Comparison of ENCODE assay signal across 26 cellular contexts in genomic region chr22:27136596-27136995, GRCh38.
"Had no signal": no experiment of that assay in that cellular context is flagged by ENCODE, and none has a peak within 500 bp of the region (broad histone marks: within the 10 kb centered on the region; RNA-seq: fewer than 3 reads in every experiment).

No MANE protein-coding gene starts in this region.

- H3K4me1 ChIP-seq: gastrocnemius medialis, parathyroid adenoma, right lobe of liver had no signal

- H3K4me3 Mint-ChIP-seq: endodermal cell; naive thymus-derived CD4-positive, alpha-beta T cell; nephron progenitor cell; stimulated activated naive B cell treated with anti-CD40 and anti-IgM and Interleukin-4, amounts not matched to agents 10 μg/mL and 1 μg/mL and 100 μg/mL, for 72 hours; stimulated activated naive CD8-positive, alpha-beta T cell treated with anti-CD3 and anti-CD28 coated beads, Interleukin-15, Interleukin-2, amounts not matched to agents 100 ng/mL and 50 ng/mL, for 24 hours had no signal

- H3K4me1 Mint-ChIP-seq: endodermal cell had no signal

- H3K27me3 ChIP-seq: right lobe of liver, tibial nerve, upper lobe of left lung had no signal

- H2AFZ ChIP-seq: parathyroid adenoma had no signal

- H3K4me3 ChIP-seq: gastrocnemius medialis, left lung, right lobe of liver, thoracic aorta, tibial nerve, upper lobe of left lung had no signal

- H3K27ac Mint-ChIP-seq: endodermal cell; naive thymus-derived CD4-positive, alpha-beta T cell; nephron progenitor cell; progenitor cell of endocrine pancreas; stimulated activated naive B cell treated with anti-CD40 and anti-IgM and Interleukin-4, amounts not matched to agents 10 μg/mL and 1 μg/mL and 100 μg/mL, for 72 hours; stimulated activated naive CD8-positive, alpha-beta T cell treated with anti-CD3 and anti-CD28 coated beads, Interleukin-15, Interleukin-2, amounts not matched to agents 100 ng/mL and 50 ng/mL, for 24 hours had no signal

- H3K9ac ChIP-seq: parathyroid adenoma had no signal

- H3K9me3 Mint-ChIP-seq: endodermal cell; stimulated activated naive CD8-positive, alpha-beta T cell treated with anti-CD3 and anti-CD28 coated beads, Interleukin-15, Interleukin-2, amounts not matched to agents 100 ng/mL and 50 ng/mL, for 24 hours had no signal

- ATAC-seq: esophagus mucosa; gastrocnemius medialis; left cardiac atrium; left lung; naive thymus-derived CD4-positive, alpha-beta T cell; right lobe of liver; stimulated activated naive B cell treated with anti-CD40 and anti-IgM and Interleukin-4, amounts not matched to agents 10 μg/mL and 1 μg/mL and 100 μg/mL, for 72 hours had no signal

- H3K36me3 Mint-ChIP-seq: naive thymus-derived CD4-positive, alpha-beta T cell; stimulated activated naive B cell treated with anti-CD40 and anti-IgM and Interleukin-4, amounts not matched to agents 10 μg/mL and 1 μg/mL and 100 μg/mL, for 72 hours had no signal

- H3K36me3 ChIP-seq: gastrocnemius medialis, left lung, right lobe of liver, thoracic aorta, tibial nerve, upper lobe of left lung had no signal

- DNase-seq: effector CD8-positive, alpha-beta T cell; endodermal cell; foreskin fibroblast; gastrocnemius medialis; head of caudate nucleus; kidney; left cardiac atrium; left lung; mesendoderm; midbrain; naive thymus-derived CD4-positive, alpha-beta T cell; nephron progenitor cell; occipital lobe; right lobe of liver; small intestine; stimulated activated CD4-positive, alpha-beta T cell treated with anti-CD3 and anti-CD28 coated beads, Interleukin-15, amount 100 ng/mL, for 24 hours; stimulated activated CD4-positive, alpha-beta T cell treated with anti-CD3 and anti-CD28 coated beads, Interleukin-2, amount 100 ng/mL, for 48 hours; stimulated activated naive B cell treated with anti-CD40 and anti-IgM and Interleukin-4, amounts not matched to agents 10 μg/mL and 1 μg/mL and 100 μg/mL, for 72 hours; upper lobe of left lung had no signal

- H3K9me3 ChIP-seq: gastrocnemius medialis, right lobe of liver had no signal

- H3K27ac ChIP-seq: epithelial cell of prostate, gastrocnemius medialis, left lung, parathyroid adenoma, right lobe of liver, thoracic aorta, tibial nerve, upper lobe of left lung had no signal
